1 cellular context compared by ENCODE assay signal in genomic region chr1:220552672-220553258, GRCh38.
TF ChIP-seq lines count a peak whose summit lies in the region.

No MANE protein-coding gene starts in this region.

TF ChIP-seq in SK-N-SH, 30 proteins besides CTCF, POLR2A, EP300 and RAD21 (continued from another document):
- TF ChIP-seq REST (IDR thresholded peaks at IDR 0.05; ENCODE audit: low read depth, low read length): no peak
TF ChIP-seq in SK-N-SH: peak in this region for 1.
